Comparison of ENCODE assay signal across 23 cellular contexts in the genomic region with DNA sequence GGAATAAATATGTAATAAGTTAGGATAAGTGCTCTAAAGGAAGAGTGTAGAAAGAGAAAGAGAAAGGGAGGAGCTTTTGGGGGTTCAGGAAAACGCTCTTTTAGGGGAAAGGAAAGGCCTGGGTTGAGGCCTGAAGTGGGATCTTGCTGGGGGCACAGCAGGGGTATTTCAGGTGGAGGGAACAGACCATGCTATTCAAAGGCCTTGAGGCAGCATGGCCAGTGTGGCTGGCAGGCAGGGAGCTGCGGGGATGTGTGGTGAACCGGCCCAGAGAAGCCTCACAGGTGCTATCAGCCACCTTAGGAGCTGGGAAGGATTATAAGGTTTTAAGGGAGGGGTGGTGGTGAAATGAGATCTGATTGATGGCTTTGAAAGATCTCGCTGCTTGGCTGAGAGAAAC.
DNase-seq lines count a peak whose midpoint lies in the region; ATAC-seq, FAIRE-seq and TF ChIP-seq lines count a peak whose summit lies in the region.
"Had no signal": no experiment of that assay in that cellular context is flagged by ENCODE, and none has a peak within 500 bp of the region (broad histone marks: within the 10 kb centered on the region; RNA-seq: fewer than 3 reads in every experiment).

No MANE protein-coding gene starts in this region.

- H3K4me3 ChIP-seq in GM23338, result no peak overlapping the region
- H3K4me3 ChIP-seq in Panc1 (ENCODE audit: low read depth in 2 of 2, low read length in 2 of 2), result no peak overlapping the region
- H3K4me3 ChIP-seq in kidney (ENCODE audit: low read length in 2 of 2), result no peak overlapping the region
- H3K4me3 ChIP-seq: BLaER1, Peyer's patch, SK-N-MC had no signal

- H4K20me1 ChIP-seq in GM23338 (replicated peaks; ENCODE audit: insufficient read depth), result no peaks in the 10 kb centered on the region
- H4K20me1 ChIP-seq: BLaER1 had no signal

- no peak overlapping the region; the same call in 1 of the 2 replicates for H2AFZ ChIP-seq in GM23338

- H3K27me3 ChIP-seq in GM23338 (ENCODE audit: insufficient read depth) (no peaks in the 10 kb centered on the region), Panc1 (ENCODE audit: control insufficient read depth, insufficient read depth, low read length) (no peaks in the 10 kb centered on the region)
- H3K27me3 ChIP-seq: BLaER1, Peyer's patch had no signal

- H3F3A ChIP-seq in GM23338 (replicated peaks; ENCODE audit: low read depth), result 0 out of 2 replicates have a peak, but pooled peaks cover 7% of the 10 kb centered on the region

- intact Hi-C loops in Panc1 (cut with micrococcal nuclease; ENCODE audit: unreplicated experiment) (no loop called here), kidney (cut with DNase I) (no loop called here)

- no peak overlapping the region for H3K9ac ChIP-seq in kidney (ENCODE audit: low read length in 2 of 2)
- H3K9ac ChIP-seq: BLaER1 had no signal

- H3K4me1 ChIP-seq in GM23338 (ENCODE audit: insufficient read depth) (peaks cover 19% of the 10 kb centered on the region), Panc1 (ENCODE audit: control insufficient read depth, insufficient read depth, low read length) (peaks cover 31% of the 10 kb centered on the region), kidney (ENCODE audit: control insufficient read depth in 1 of 2, insufficient read depth in 1 of 2, low read depth in 1 of 2, low read length in 2 of 2) (peaks cover 2 to 4% of the 10 kb centered on the region in 2 donors)

- CTCF ChIA-PET in Panc1 (lab: Charles Lee), result interaction anchor here (0.6 kb wide), 2 partner anchors 35 to 472 kb away, joined by 3 read pairs; no protein-coding TSS in a partner anchor

- no TSS peak for BruUV-seq in Panc1 (replicated peaks; lab: Mats Ljungman, UMichigan)

- H3K9me3 ChIP-seq in Panc1 (ENCODE audit: control insufficient read depth, insufficient read depth, low read depth, low read length) (no peaks in the 10 kb centered on the region), kidney (ENCODE audit: control insufficient read depth in 1 of 2, low read length in 2 of 2) (no peaks in the 10 kb centered on the region)
- H3K9me3 ChIP-seq: BLaER1, Peyer's patch had no signal

- no peak overlapping the region for H3K4me3 Mint-ChIP-seq in GM23338
- H3K4me3 Mint-ChIP-seq: CD4-positive, CD25-positive, alpha-beta regulatory T cell had no signal

- H3K27ac Mint-ChIP-seq in GM23338, result no peak overlapping the region

- FAIRE-seq in kidney (lab: Jason Lieb, UNC), result no peak
- FAIRE-seq: A204.1, D721Med had no signal

- no peak overlapping the region for H3K4me2 ChIP-seq in GM23338
- H3K4me2 ChIP-seq: BLaER1 had no signal

- no peaks in the 10 kb centered on the region for H3K36me3 ChIP-seq in GM23338 (ENCODE audit: insufficient read depth)
- H3K36me3 ChIP-seq in Panc1 (ENCODE audit: control insufficient read depth, insufficient read depth, low read length), result no peaks in the 10 kb centered on the region
- H3K36me3 ChIP-seq in kidney (ENCODE audit: control insufficient read depth in 1 of 2, insufficient read depth in 2 of 2, low read length in 2 of 2), result no peaks in the 10 kb centered on the region
- H3K36me3 ChIP-seq: BLaER1, Peyer's patch had no signal

- DNase-seq in GM23338 (ENCODE audit: low spot score) (no peak), Panc1 (ENCODE audit: low read depth, low spot score) (no peak), kidney (peak; percentile 45), NCI-H446 treated with DMSO at 0.1 percent for 48 hours (lab: John Stamatoyannopoulos, UW) (no peak), NCI-H2081 treated with DMSO at 0.1 percent for 48 hours (lab: John Stamatoyannopoulos, UW) (no peak), NCI-H2107 treated with DMSO at 0.1 percent for 48 hours (lab: John Stamatoyannopoulos, UW; ENCODE audit: unreplicated experiment) (no peak)
- DNase-seq: CD4-positive, CD25-positive, alpha-beta regulatory T cell; H7; KBM-7; MV-4-11; NCI-H1105; NCI-H1436 treated with DMSO at 0.1 percent for 48 hours; NCI-H187 treated with DMSO at 0.1 percent for 48 hours; NCI-H2107; NCI-H446; NCI-H526; Peyer's patch; SIG-M5 had no signal

- ATAC-seq in GM23338 (peak; percentile 16), Panc1 (no peak)

- peaks cover 2% of the 10 kb centered on the region for H3K27me3 Mint-ChIP-seq in GM23338 (ENCODE audit: insufficient read depth, low read depth, poor library complexity)

- POLR2A ChIA-PET in Panc1 (lab: Charles Lee), result no interaction called here

- no peaks in the 10 kb centered on the region for H3K79me2 ChIP-seq in GM23338 (replicated peaks; ENCODE audit: insufficient read depth)

- no peak for TF ChIP-seq CTCF in GM23338 (conservative IDR thresholded peaks at IDR 0.05; ENCODE audit: low read depth in 2 of 2)
- TF ChIP-seq CTCF in Panc1 (IDR thresholded peaks at IDR 0.05), result no peak
- TF ChIP-seq CTCF in kidney (IDR thresholded peaks at IDR 0.05; ENCODE audit: borderline replicate concordance, extremely low read depth, insufficient read depth), result no peak

- no peaks in the 10 kb centered on the region for H3K9me3 Mint-ChIP-seq in GM23338

- H3K27ac ChIP-seq in GM23338 (ENCODE audit: low read depth), result no peak overlapping the region
- peak overlapping the region; percentile 81; the same call in 1 of the 2 replicates for H3K27ac ChIP-seq in Panc1 (ENCODE audit: low read length)
- H3K27ac ChIP-seq in kidney (ENCODE audit: low read depth in 2 of 2, low read length in 2 of 2), result no peak overlapping the region
- H3K27ac ChIP-seq in temporal lobe (ENCODE audit: low read depth, low read length), result peak overlapping the region; percentile 59
- H3K27ac ChIP-seq: BLaER1, Peyer's patch, SK-N-MC had no signal

- no peaks in the 10 kb centered on the region for H3K36me3 Mint-ChIP-seq in GM23338 (ENCODE audit: low read depth)
- H3K36me3 Mint-ChIP-seq: CD4-positive, CD25-positive, alpha-beta regulatory T cell had no signal

- in situ Hi-C loops in Panc1 (cut with HindIII; ENCODE audit: low pct_unique_long_range_greater_than_20kb, low sequenced_read_pairs), result no loop called here

- H3K9me2 ChIP-seq in GM23338 (ENCODE audit: insufficient read depth), result no peaks in the 10 kb centered on the region

- peaks cover 37% of the 10 kb centered on the region for H3K4me1 Mint-ChIP-seq in GM23338
- H3K4me1 Mint-ChIP-seq: CD4-positive, CD25-positive, alpha-beta regulatory T cell had no signal

TF ChIP-seq in GM23338, 12 proteins besides CTCF, POLR2A, EP300 and RAD21:
- TF ChIP-seq NANOG (IDR thresholded peaks at IDR 0.05; ENCODE audit: borderline replicate concordance) (no peak), ZNF331 (CRISPR knock-in tag; IDR thresholded peaks at IDR 0.05; ENCODE audit: low read depth) (no peak), CREB1 (CRISPR knock-in tag; IDR thresholded peaks at IDR 0.05; ENCODE audit: low read depth) (no peak), EZH2phosphoT487 (IDR thresholded peaks at IDR 0.05; ENCODE audit: unreplicated experiment) (no peak)
- TF ChIP-seq, protein P1, sequence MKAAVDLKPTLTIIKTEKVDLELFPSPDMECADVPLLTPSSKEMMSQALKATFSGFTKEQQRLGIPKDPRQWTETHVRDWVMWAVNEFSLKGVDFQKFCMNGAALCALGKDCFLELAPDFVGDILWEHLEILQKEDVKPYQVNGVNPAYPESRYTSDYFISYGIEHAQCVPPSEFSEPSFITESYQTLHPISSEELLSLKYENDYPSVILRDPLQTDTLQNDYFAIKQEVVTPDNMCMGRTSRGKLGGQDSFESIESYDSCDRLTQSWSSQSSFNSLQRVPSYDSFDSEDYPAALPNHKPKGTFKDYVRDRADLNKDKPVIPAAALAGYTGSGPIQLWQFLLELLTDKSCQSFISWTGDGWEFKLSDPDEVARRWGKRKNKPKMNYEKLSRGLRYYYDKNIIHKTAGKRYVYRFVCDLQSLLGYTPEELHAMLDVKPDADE (IDR thresholded peaks at IDR 0.05), result no peak

Comparison
In these comparisons a context has a peak if more than half of its experiments do, and no peak if none do; other contexts are left out.
1. H3K27ac ChIP-seq: peak in Panc1 (single experiment) and temporal lobe (single experiment); none in GM23338 (single experiment) and kidney (0 of 2).